ENCODE assay signal across 24 cellular contexts in genomic region chr12:45289245-45290217, GRCh38.
DNase-seq lines count a peak whose midpoint lies in the region; ATAC-seq and TF ChIP-seq lines count a peak whose summit lies in the region.
"Had no signal": no experiment of that assay in that cellular context is flagged by ENCODE, and none has a peak within 500 bp of the region (broad histone marks: within the 10 kb centered on the region; RNA-seq: fewer than 3 reads in every experiment).

No MANE protein-coding gene starts in this region.

- peak overlapping the region; percentile 33 for H3K4me3 ChIP-seq in ACC112 (ENCODE audit: low read depth, low read length)
- H3K4me3 ChIP-seq in mammary epithelial cell (replicated peaks in 1 of 3; ENCODE audit: insufficient read depth in 1 of 3, low read depth in 2 of 3, low read length in 3 of 3): peak overlapping the region in 1 of 3 experiments; percentile 41
- no peak overlapping the region for H3K4me3 ChIP-seq in sigmoid colon
- H3K4me3 ChIP-seq: PC-9, right lobe of liver had no signal

- BruUV-seq in mammary epithelial cell (replicated peaks; lab: Mats Ljungman, UMichigan): no TSS peak

- H3K36me3 ChIP-seq in ACC112 (ENCODE audit: insufficient read depth, low read length) (no peaks in the 10 kb centered on the region), mammary epithelial cell (ENCODE audit: insufficient read depth, low read length) (no peaks in the 10 kb centered on the region), sigmoid colon (no peaks in the 10 kb centered on the region)
- H3K36me3 ChIP-seq: BE2C, right lobe of liver had no signal

- H3K79me2 ChIP-seq in ACC112 (ENCODE audit: control insufficient read depth, insufficient read depth, low read length, unreplicated experiment): peaks cover 10% of the 10 kb centered on the region
- peaks cover 77% of the 10 kb centered on the region for H3K79me2 ChIP-seq in mammary epithelial cell (ENCODE audit: insufficient read depth, low read length)

- dilution Hi-C loops in mammary epithelial cell (cut with HindIII; ENCODE audit: low sequenced_read_pairs): no loop called here

- peak; percentile 57 for ATAC-seq in HG02884 (IDR thresholded peaks at IDR 0.05; ENCODE audit: unreplicated experiment)
- ATAC-seq: activated naive CD8-positive, alpha-beta T cell treated with anti-CD3 and anti-CD28 coated beads, Interleukin-2, amount 50 U/mL, for 24 hours; right lobe of liver; stimulated activated naive CD8-positive, alpha-beta T cell treated with anti-CD3 and anti-CD28 coated beads, Interleukin-15, Interleukin-2, amounts not matched to agents 100 U/mL and 50 U/mL, for 24 hours had no signal

- H3K27me3 ChIP-seq in ACC112 (ENCODE audit: insufficient read depth, low read length) (no peaks in the 10 kb centered on the region), mammary epithelial cell (ENCODE audit: insufficient read depth, low read length) (no peaks in the 10 kb centered on the region), sigmoid colon (no peaks in the 10 kb centered on the region)
- H3K27me3 ChIP-seq: BE2C, right lobe of liver had no signal

- TF ChIP-seq EP300 in sigmoid colon (IDR thresholded peaks at IDR 0.05): no peak

- intact Hi-C loops in mammary epithelial cell (cut with micrococcal nuclease) (no loop called here), sigmoid colon (cut with DNase I) (loop anchor here (5.0 kb wide), 3 partner anchors 52 to 438 kb away; partner anchors contain the start of genes ANO6 and ARID2), head of caudate nucleus (cut with DNase I) (no loop called here)

- TF ChIP-seq POLR2A in sigmoid colon (IDR thresholded peaks at IDR 0.05): no peak

- peak overlapping the region; percentile 65 for H3K4me2 ChIP-seq in mammary epithelial cell (ENCODE audit: insufficient read depth, low read depth, low read length)
- H3K4me2 ChIP-seq: PC-9 had no signal

- H4K20me1 ChIP-seq in mammary epithelial cell (ENCODE audit: insufficient read depth, low read length): no peaks in the 10 kb centered on the region

- peaks cover 20% of the 10 kb centered on the region for H3K4me1 ChIP-seq in ACC112 (ENCODE audit: control insufficient read depth, insufficient read depth, low read length, unreplicated experiment)
- H3K4me1 ChIP-seq in mammary epithelial cell (ENCODE audit: insufficient read depth, low read length): peaks cover 17% of the 10 kb centered on the region
- H3K4me1 ChIP-seq in sigmoid colon: peaks cover 0 to 64% (median 47%) of the 10 kb centered on the region in 4 donors
- H3K4me1 ChIP-seq: right lobe of liver had no signal

- in situ Hi-C loops in mammary epithelial cell (cut with MboI; ENCODE audit: low sequenced_read_pairs in 2 of 2): no loop called here

- H3K9me3 ChIP-seq in mammary epithelial cell (replicated peaks; ENCODE audit: insufficient read depth, low read length) (no peaks in the 10 kb centered on the region), sigmoid colon (no peaks in the 10 kb centered on the region)
- H3K9me3 ChIP-seq: BE2C, right lobe of liver had no signal

- H3K9ac ChIP-seq in mammary epithelial cell (ENCODE audit: insufficient read depth, low read length): no peak overlapping the region

- peak overlapping the region; percentile 66 for H3K27ac ChIP-seq in ACC112 (ENCODE audit: low read depth, low read length)
- peak overlapping the region; percentile 62 for H3K27ac ChIP-seq in mammary epithelial cell (ENCODE audit: insufficient read depth, low read depth, low read length)
- peak overlapping the region; percentile 78 to 87 (median 82) for H3K27ac ChIP-seq in sigmoid colon
- H3K27ac ChIP-seq: PC-9, right lobe of liver, VCaP had no signal

- no peak overlapping the region for H2AFZ ChIP-seq in ACC112 (ENCODE audit: low read length, unreplicated experiment)
- no peak overlapping the region for H2AFZ ChIP-seq in mammary epithelial cell (ENCODE audit: low read depth, low read length)
- H2AFZ ChIP-seq: PC-9 had no signal

- CTCF ChIA-PET in mammary epithelial cell (lab: Charles Lee; ENCODE audit: low non-redundant PET): interaction anchor here (0.7 kb wide), 1 partner anchor 571 kb away, joined by 6 read pairs; no protein-coding TSS in a partner anchor

- 94% methylated on average over 4 of the region's 4 CpGs for WGBS in mammary epithelial cell (ENCODE audit: low coverage, missing lambda C conversion rate)
- 87 to 89% methylated on average over 4 of the region's 4 CpGs for WGBS in sigmoid colon, 2 donors

- DNase-seq in mammary epithelial cell: no peak
- DNase-seq in sigmoid colon: no peak
- DNase-seq in GM03348 (ENCODE audit: low spot score): no peak
- DNase-seq in head of caudate nucleus: no peak
- DNase-seq in COLO829 (ENCODE audit: low spot score): no peak
- no peak for DNase-seq in stimulated activated naive CD4-positive, alpha-beta T cell treated with Interleukin-2 at 50 U/mL for 16 hours (lab: John Stamatoyannopoulos, UW)
- DNase-seq: activated CD4-positive, alpha-beta T cell treated with anti-CD3 and anti-CD28 coated beads for 48 hours; activated gamma-delta T cell; activated naive CD8-positive, alpha-beta T cell treated with anti-CD3 and anti-CD28 coated beads, Interleukin-2, amount 50 U/mL, for 24 hours; activated T-cell treated with anti-CD3 and anti-CD28 coated beads, Interleukin-2, amount 50 U/mL, for 24 hours; BE2C; CD8-positive, alpha-beta memory T cell; NCI-H1694; NCI-H2171; NCI-H510A; posterior cingulate gyrus; right lobe of liver; SHP77 treated with DMSO at 0.1 percent for 48 hours; stimulated activated CD4-positive, alpha-beta T cell treated with anti-CD3 and anti-CD28 coated beads, Interleukin-15, amount 100 ng/mL, for 24 hours; stimulated activated naive CD8-positive, alpha-beta T cell treated with anti-CD3 and anti-CD28 coated beads, Interleukin-15, Interleukin-2, amounts not matched to agents 100 U/mL and 50 U/mL, for 24 hours had no signal

- TF ChIP-seq CTCF in mammary epithelial cell (conservative IDR thresholded peaks at IDR 0.05 in 1 of 2, IDR thresholded peaks at IDR 0.05 in 1 of 2; ENCODE audit: extremely low read depth in 1 of 2, insufficient read depth in 1 of 2, low read depth in 1 of 2, low read length in 2 of 2) (no peak), sigmoid colon (IDR thresholded peaks at IDR 0.05) (no peak)
